In genomic region chr20:55882922-55883321, GRCh38 we compare ENCODE assay signal across 23 cellular contexts.
A peak's percentile ranks its signal among the peaks of the same experiment; 100 is the strongest.
DNase-seq lines count a peak whose midpoint lies in the region; ATAC-seq and TF ChIP-seq lines count a peak whose summit lies in the region.
"Had no signal": no experiment of that assay in that cellular context is flagged by ENCODE, and none has a peak within 500 bp of the region (broad histone marks: within the 10 kb centered on the region; RNA-seq: fewer than 3 reads in every experiment).

No MANE protein-coding gene starts in this region.

- H3K4me1 ChIP-seq in mucosa of descending colon (ENCODE audit: low read depth) (no peaks in the 10 kb centered on the region), esophagus squamous epithelium (peaks cover 0 to 4% (median 0%) of the 10 kb centered on the region in 3 donors)
- H3K4me1 ChIP-seq: A549, BLaER1, HAP-1 had no signal

- H3K4me1 Mint-ChIP-seq in T-helper 2 cell treated with Interferon-gamma antibody and Interleukin-4, amounts not matched to agents 5 μg/mL and 100 μg/mL, for 36 hours (ENCODE audit: low read depth) = no peaks in the 10 kb centered on the region
- H3K4me1 Mint-ChIP-seq: CD4-positive, alpha-beta memory T cell; GM23338 had no signal

- no peak overlapping the region for H3K4me3 Mint-ChIP-seq in T-helper 2 cell treated with Interferon-gamma antibody and Interleukin-4, amounts not matched to agents 5 μg/mL and 100 μg/mL, for 36 hours
- H3K4me3 Mint-ChIP-seq: CD4-positive, alpha-beta memory T cell; GM23338 had no signal

- no peaks in the 10 kb centered on the region for H3K36me3 ChIP-seq in mucosa of descending colon (ENCODE audit: low read depth)
- no peaks in the 10 kb centered on the region for H3K36me3 ChIP-seq in esophagus squamous epithelium
- H3K36me3 ChIP-seq: BLaER1, HAP-1 had no signal

- in situ Hi-C loops in Caki2 (cut with HindIII; ENCODE audit: low pct_unique_long_range_greater_than_20kb, low sequenced_read_pairs) = no loop called here

- H3K27me3 ChIP-seq in esophagus squamous epithelium = no peaks in the 10 kb centered on the region
- H3K27me3 ChIP-seq: BLaER1 had no signal

- DNase-seq in Caki2 (ENCODE audit: low read depth) = peak; percentile 19
- DNase-seq in kidney glomerular epithelial cell (lab: John Stamatoyannopoulos, UW) = peak; percentile 3
- peak in 2 of 3 donors; percentile 28 to 44 for DNase-seq in mucosa of descending colon
- no peak for DNase-seq in esophagus squamous epithelium (lab: John Stamatoyannopoulos, UW)
- DNase-seq in hepatic stellate cell (ENCODE audit: low spot score) = no peak
- no peak for DNase-seq in T-helper 2 cell treated with Interferon-gamma antibody and Interleukin-4, amounts not matched to agents 5 μg/mL and 100 μg/mL, for 36 hours (ENCODE audit: low spot score)
- DNase-seq: Calu3; CD4-positive, alpha-beta memory T cell; DMS153; KG1; NCI-H1092 treated with DMSO at 0.1 percent for 48 hours; NCI-H1436 treated with DMSO at 0.1 percent for 48 hours; NCI-H1930; NCI-H69; SHP77 treated with DMSO at 0.1 percent for 48 hours had no signal

- no peak overlapping the region for H3K27ac Mint-ChIP-seq in T-helper 2 cell treated with Interferon-gamma antibody and Interleukin-4, amounts not matched to agents 5 μg/mL and 100 μg/mL, for 36 hours
- H3K27ac Mint-ChIP-seq: CD4-positive, alpha-beta memory T cell; GM23338 had no signal

- WGBS in esophagus squamous epithelium, 2 donors = 40 to 57% methylated on average over 1 to 3 of the region's 3 CpGs

- TF ChIP-seq CTCF in 22Rv1 (IDR thresholded peaks at IDR 0.05) (no peak), mucosa of descending colon (IDR thresholded peaks at IDR 0.05) (no peak), esophagus squamous epithelium (IDR thresholded peaks at IDR 0.05) (no peak)

- H3K36me3 Mint-ChIP-seq in T-helper 2 cell treated with Interferon-gamma antibody and Interleukin-4, amounts not matched to agents 5 μg/mL and 100 μg/mL, for 36 hours (ENCODE audit: low read depth) = no peaks in the 10 kb centered on the region
- H3K36me3 Mint-ChIP-seq: CD4-positive, alpha-beta memory T cell had no signal

- H3K9me3 ChIP-seq in mucosa of descending colon (no peaks in the 10 kb centered on the region), esophagus squamous epithelium (no peaks in the 10 kb centered on the region)
- H3K9me3 ChIP-seq: A549, BLaER1, HAP-1 had no signal

- no peak for TF ChIP-seq POLR2A in esophagus squamous epithelium (IDR thresholded peaks at IDR 0.05)

- H3K4me3 ChIP-seq in mucosa of descending colon (no peak overlapping the region), esophagus squamous epithelium (no peak overlapping the region)
- H3K4me3 ChIP-seq: A549, BLaER1, GM23338, HAP-1, SK-N-MC had no signal

- no peaks in the 10 kb centered on the region for H3K27me3 Mint-ChIP-seq in T-helper 2 cell treated with Interferon-gamma antibody and Interleukin-4, amounts not matched to agents 5 μg/mL and 100 μg/mL, for 36 hours (ENCODE audit: low read depth)
- H3K27me3 Mint-ChIP-seq: CD4-positive, alpha-beta memory T cell had no signal

- H3K27ac ChIP-seq in 22Rv1 (peak overlapping the region; percentile 76), esophagus squamous epithelium (no peak overlapping the region)
- H3K27ac ChIP-seq: A549, BLaER1, HL-60, RWPE1, SK-N-MC had no signal

- H3K9me3 Mint-ChIP-seq in T-helper 2 cell treated with Interferon-gamma antibody and Interleukin-4, amounts not matched to agents 5 μg/mL and 100 μg/mL, for 36 hours = peaks cover 34% of the 10 kb centered on the region

- ATAC-seq in mucosa of descending colon = peak; percentile 78
- ATAC-seq: A549, GM23338 had no signal

- intact Hi-C loops in mucosa of descending colon (cut with DNase I, micrococcal nuclease) = no loop called here
- intact Hi-C loops in esophagus squamous epithelium (cut with DNase I) = no loop called here

Comparison
In these comparisons a context has a peak if more than half of its experiments do, and no peak if none do; other contexts are left out.
1. DNase-seq: peak in Caki2 (single experiment), kidney glomerular epithelial cell (single experiment) and mucosa of descending colon (2 of 3); none in esophagus squamous epithelium (single experiment), hepatic stellate cell (single experiment) and T-helper 2 cell treated with Interferon-gamma antibody and Interleukin-4, amounts not matched to agents 5 μg/mL and 100 μg/mL, for 36 hours (single experiment).